16 cellular contexts compared by ENCODE assay signal in genomic region chr2:183665976-183666375, GRCh38.
DNase-seq lines count a peak whose midpoint lies in the region; ATAC-seq, FAIRE-seq and TF ChIP-seq lines count a peak whose summit lies in the region.
"Had no signal": no experiment of that assay in that cellular context is flagged by ENCODE, and none has a peak within 500 bp of the region (broad histone marks: within the 10 kb centered on the region; RNA-seq: fewer than 3 reads in every experiment).

No MANE protein-coding gene starts in this region.

- no peak overlapping the region for H3K27ac ChIP-seq in neural progenitor cell
- H3K27ac ChIP-seq in lower lobe of right lung = no peak overlapping the region
- H3K27ac ChIP-seq: tibial nerve had no signal

- no peak overlapping the region for H3K9ac ChIP-seq in neural progenitor cell

- peak; percentile 24 for DNase-seq in COLO829 (ENCODE audit: low spot score)
- peak; percentile 12 for DNase-seq in MV-4-11 (lab: John Stamatoyannopoulos, UW)
- DNase-seq in choroid plexus epithelial cell (ENCODE audit: low read depth) = peak; percentile 10
- no peak for DNase-seq in neural progenitor cell (ENCODE audit: low spot score)
- DNase-seq in lower lobe of right lung = no peak
- DNase-seq in GM13976 (ENCODE audit: low spot score) = no peak
- DNase-seq in GM19239 (ENCODE audit: insufficient read length, low spot score) = no peak
- DNase-seq: activated CD4-positive, alpha-beta T cell treated with anti-CD3 and anti-CD28 coated beads, Interleukin-2, amount 10 ng/mL, durations not matched to agents 24 days and 14 days; activated naive CD8-positive, alpha-beta T cell treated with anti-CD3 and anti-CD28 coated beads, Interleukin-2, amount 50 U/mL, for 24 hours; activated T-cell treated with anti-CD3 and anti-CD28 coated beads, Interleukin-2, amount 50 U/mL, for 4 hours; cortex of kidney; NCI-H226 had no signal

- H3K4me3 Mint-ChIP-seq in neural progenitor cell = no peak overlapping the region
- H3K4me3 Mint-ChIP-seq in activated T-helper 17 cell treated with anti-CD3 and anti-CD28 coated beads, Interleukin-2, amount 50 U/mL, for 72 hours = no peak overlapping the region
- H3K4me3 Mint-ChIP-seq: activated CD4-positive, alpha-beta T cell treated with anti-CD3 and anti-CD28 coated beads, Interleukin-2, amount 10 ng/mL, durations not matched to agents 24 days and 14 days; activated naive CD8-positive, alpha-beta T cell treated with anti-CD3 and anti-CD28 coated beads, Interleukin-2, amount 50 U/mL, for 24 hours; activated T-cell treated with anti-CD3 and anti-CD28 coated beads, Interleukin-2, amount 50 U/mL, for 4 hours; memory B cell had no signal

- intact Hi-C loops in lower lobe of right lung (cut with DNase I) = no loop called here

- H3K4me3 ChIP-seq in choroid plexus epithelial cell (ENCODE audit: low read depth, low read length) = no peak overlapping the region
- no peak overlapping the region for H3K4me3 ChIP-seq in neural progenitor cell
- no peak overlapping the region for H3K4me3 ChIP-seq in lower lobe of right lung
- H3K4me3 ChIP-seq: esophagus muscularis mucosa, tibial nerve had no signal

- H3K27me3 ChIP-seq in neural progenitor cell (no peaks in the 10 kb centered on the region), lower lobe of right lung (ENCODE audit: low read depth) (no peaks in the 10 kb centered on the region)
- H3K27me3 ChIP-seq: esophagus muscularis mucosa, tibial nerve had no signal

- H3K4me2 ChIP-seq in neural progenitor cell = no peak overlapping the region

- no peaks in the 10 kb centered on the region for H4K20me1 ChIP-seq in neural progenitor cell (ENCODE audit: low read depth)

- H3K9me3 ChIP-seq in neural progenitor cell (ENCODE audit: low read depth) (no peaks in the 10 kb centered on the region), lower lobe of right lung (no peaks in the 10 kb centered on the region)
- H3K9me3 ChIP-seq: esophagus muscularis mucosa, tibial nerve had no signal

- FAIRE-seq in GM19239 (lab: Jason Lieb, UNC) = no peak

- TF ChIP-seq CTCF in choroid plexus epithelial cell (conservative IDR thresholded peaks at IDR 0.05; ENCODE audit: low read depth, low read length) = no peak
- no peak for TF ChIP-seq CTCF in neural progenitor cell (IDR thresholded peaks at IDR 0.05)
- TF ChIP-seq CTCF in lower lobe of right lung (IDR thresholded peaks at IDR 0.05) = no peak
- no peak for TF ChIP-seq CTCF in GM13976 (IDR thresholded peaks at IDR 0.05; ENCODE audit: borderline replicate concordance, control extremely low read depth, extremely low read depth, insufficient read depth, missing control alignments)

- no peaks in the 10 kb centered on the region for H3K79me2 ChIP-seq in neural progenitor cell (ENCODE audit: low read depth)

- H3K9me3 Mint-ChIP-seq in neural progenitor cell = no peaks in the 10 kb centered on the region
- peaks cover 11% of the 10 kb centered on the region for H3K9me3 Mint-ChIP-seq in activated T-helper 17 cell treated with anti-CD3 and anti-CD28 coated beads, Interleukin-2, amount 50 U/mL, for 72 hours
- H3K9me3 Mint-ChIP-seq: activated CD4-positive, alpha-beta T cell treated with anti-CD3 and anti-CD28 coated beads, Interleukin-2, amount 10 ng/mL, durations not matched to agents 24 days and 14 days had no signal

- H3K4me1 ChIP-seq in neural progenitor cell = peaks cover 14% of the 10 kb centered on the region
- H3K4me1 ChIP-seq in lower lobe of right lung = no peaks in the 10 kb centered on the region
- H3K4me1 ChIP-seq: tibial nerve had no signal

- H3F3A ChIP-seq in neural progenitor cell (ENCODE audit: low read depth) = no peaks in the 10 kb centered on the region

- no peaks in the 10 kb centered on the region for H3K36me3 Mint-ChIP-seq in neural progenitor cell
- H3K36me3 Mint-ChIP-seq in activated T-helper 17 cell treated with anti-CD3 and anti-CD28 coated beads, Interleukin-2, amount 50 U/mL, for 72 hours (ENCODE audit: low read depth) = no peaks in the 10 kb centered on the region
- H3K36me3 Mint-ChIP-seq: memory B cell had no signal

- in situ Hi-C loops in GM13976 (cut with MboI; ENCODE audit: low sequenced_read_pairs, unreplicated experiment) = no loop called here

- H2AFZ ChIP-seq in neural progenitor cell (replicated peaks) = no peak overlapping the region

- H3K4me1 Mint-ChIP-seq in neural progenitor cell = peaks cover 16% of the 10 kb centered on the region
- H3K4me1 Mint-ChIP-seq in activated T-helper 17 cell treated with anti-CD3 and anti-CD28 coated beads, Interleukin-2, amount 50 U/mL, for 72 hours = no peaks in the 10 kb centered on the region
- H3K4me1 Mint-ChIP-seq: activated CD4-positive, alpha-beta T cell treated with anti-CD3 and anti-CD28 coated beads, Interleukin-2, amount 10 ng/mL, durations not matched to agents 24 days and 14 days; activated naive CD8-positive, alpha-beta T cell treated with anti-CD3 and anti-CD28 coated beads, Interleukin-2, amount 50 U/mL, for 24 hours; memory B cell had no signal

- H3K27ac Mint-ChIP-seq in neural progenitor cell = peak overlapping the region; percentile 21
- H3K27ac Mint-ChIP-seq in activated T-helper 17 cell treated with anti-CD3 and anti-CD28 coated beads, Interleukin-2, amount 50 U/mL, for 72 hours = no peak overlapping the region
- H3K27ac Mint-ChIP-seq: activated CD4-positive, alpha-beta T cell treated with anti-CD3 and anti-CD28 coated beads, Interleukin-2, amount 10 ng/mL, durations not matched to agents 24 days and 14 days; activated naive CD8-positive, alpha-beta T cell treated with anti-CD3 and anti-CD28 coated beads, Interleukin-2, amount 50 U/mL, for 24 hours; memory B cell had no signal

- H3K36me3 ChIP-seq in neural progenitor cell (no peaks in the 10 kb centered on the region), lower lobe of right lung (no peaks in the 10 kb centered on the region)
- H3K36me3 ChIP-seq: esophagus muscularis mucosa, tibial nerve had no signal

- H3K27me3 Mint-ChIP-seq in neural progenitor cell (ENCODE audit: insufficient read depth, low read depth) = no peaks in the 10 kb centered on the region
- H3K27me3 Mint-ChIP-seq in activated T-helper 17 cell treated with anti-CD3 and anti-CD28 coated beads, Interleukin-2, amount 50 U/mL, for 72 hours = no peaks in the 10 kb centered on the region
- H3K27me3 Mint-ChIP-seq: activated CD4-positive, alpha-beta T cell treated with anti-CD3 and anti-CD28 coated beads, Interleukin-2, amount 10 ng/mL, durations not matched to agents 24 days and 14 days; activated naive CD8-positive, alpha-beta T cell treated with anti-CD3 and anti-CD28 coated beads, Interleukin-2, amount 50 U/mL, for 24 hours had no signal

- ATAC-seq in lower lobe of right lung = no peak
- no peak for ATAC-seq in activated T-helper 17 cell treated with anti-CD3 and anti-CD28 coated beads, Interleukin-2, amount 50 U/mL, for 72 hours (replicated peaks)
- ATAC-seq: activated naive CD8-positive, alpha-beta T cell treated with anti-CD3 and anti-CD28 coated beads, Interleukin-2, amount 50 U/mL, for 24 hours; activated T-cell treated with anti-CD3 and anti-CD28 coated beads, Interleukin-2, amount 50 U/mL, for 4 hours had no signal

Comparison
In these comparisons a context has a peak if more than half of its experiments do, and no peak if none do; other contexts are left out.
1. DNase-seq: peak in COLO829 (single experiment), MV-4-11 (single experiment) and choroid plexus epithelial cell (single experiment); none in neural progenitor cell (single experiment), lower lobe of right lung (single experiment), GM13976 (single experiment) and GM19239 (single experiment).